ENCODE assay signal across 1 cellular context in genomic region chr6:169810066-169810989, GRCh38.
TF ChIP-seq lines count a peak whose summit lies in the region.

No MANE protein-coding gene starts in this region.

TF ChIP-seq in HepG2, 621 proteins besides CTCF, POLR2A, EP300 and RAD21 (continued from another document):
- TF ChIP-seq ATF7 (IDR thresholded peaks at IDR 0.05) (no peak), ATF7 (CRISPR knock-in tag; IDR thresholded peaks at IDR 0.05) (no peak), SOX6 (IDR thresholded peaks at IDR 0.05) (no peak), SOX6 (CRISPR knock-in tag; IDR thresholded peaks at IDR 0.05) (peak; percentile 80), HDAC2 (CRISPR knock-in tag; IDR thresholded peaks at IDR 0.05) (no peak; the same call in 1 of the 2 replicates), STAT5B (CRISPR knock-in tag; IDR thresholded peaks at IDR 0.05) (no peak), RELA (CRISPR knock-in tag; IDR thresholded peaks at IDR 0.05) (0 out of 2 replicates have a peak, but pooled peaks have one; percentile 62), HMGA1 (CRISPR knock-in tag; conservative IDR thresholded peaks at IDR 0.05) (no peak), MTF1 (CRISPR knock-in tag; IDR thresholded peaks at IDR 0.05) (no peak), ZSCAN31 (CRISPR knock-in tag; IDR thresholded peaks at IDR 0.05; ENCODE audit: low read depth) (no peak), MBD4 (IDR thresholded peaks at IDR 0.05; ENCODE audit: borderline replicate concordance, low read length) (no peak), ZNF574 (CRISPR knock-in tag; IDR thresholded peaks at IDR 0.05) (0 out of 2 replicates have a peak, but pooled peaks have one; percentile 18), ELF3 (CRISPR knock-in tag; IDR thresholded peaks at IDR 0.05) (peak; percentile 78), ZNF251 (CRISPR knock-in tag; IDR thresholded peaks at IDR 0.05) (no peak), SAP130 (CRISPR knock-in tag; IDR thresholded peaks at IDR 0.05; ENCODE audit: low read depth) (peak; percentile 41; the same call in 1 of the 2 replicates), ZKSCAN1 (IDR thresholded peaks at IDR 0.05; ENCODE audit: low read length) (no peak), MYC (CRISPR knock-in tag; IDR thresholded peaks at IDR 0.05; ENCODE audit: borderline replicate concordance) (peak; percentile 59; the same call in 1 of the 2 replicates), ZNF792 (CRISPR knock-in tag; IDR thresholded peaks at IDR 0.05) (no peak; the same call in 1 of the 2 replicates), ZNF24 (IDR thresholded peaks at IDR 0.05) (no peak), ZNF142 (CRISPR knock-in tag; IDR thresholded peaks at IDR 0.05) (no peak), CBX1 (IDR thresholded peaks at IDR 0.05; ENCODE audit: low read depth) (no peak)
